In genomic region chr5:33743089-33743488, GRCh38 we compare ENCODE assay signal across 20 cellular contexts.
A peak's percentile ranks its signal among the peaks of the same experiment; 100 is the strongest.
DNase-seq lines count a peak whose midpoint lies in the region; ATAC-seq and TF ChIP-seq lines count a peak whose summit lies in the region.
"Had no signal": no experiment of that assay in that cellular context is flagged by ENCODE, and none has a peak within 500 bp of the region (broad histone marks: within the 10 kb centered on the region; RNA-seq: fewer than 3 reads in every experiment).

No MANE protein-coding gene starts in this region.

- 0 out of 2 replicates have a peak, but pooled peaks cover 3% of the 10 kb centered on the region for H3K79me2 ChIP-seq in GM23338 (replicated peaks; ENCODE audit: insufficient read depth)

- DNase-seq in ELF-1 (ENCODE audit: low read depth, low spot score) (peak; percentile 19), GM23338 (ENCODE audit: low spot score) (no peak), astrocyte of the hippocampus (ENCODE audit: low read depth, low spot score) (peak; percentile 32), coronary artery (ENCODE audit: low spot score) (no peak), ovary (no peak), hippocampal formation (lab: John Stamatoyannopoulos, UW) (no peak)
- DNase-seq: CD4-positive, alpha-beta T cell; COR-L47; DMS79; MG63; NCI-H1417; NCI-H1694 treated with DMSO at 0.1 percent for 48 hours; NCI-H2081 treated with DMSO at 0.1 percent for 48 hours; NCI-H510A treated with DMSO at 0.1 percent for 48 hours; NCI-H748 treated with DMSO at 0.1 percent for 48 hours had no signal

- H3K36me3 ChIP-seq in GM23338 (ENCODE audit: insufficient read depth), result no peaks in the 10 kb centered on the region
- no peaks in the 10 kb centered on the region for H3K36me3 ChIP-seq in ovary
- H3K36me3 ChIP-seq: BLaER1, HAP-1, MG63 had no signal

- no peak overlapping the region for H3K4me3 Mint-ChIP-seq in GM23338
- H3K4me3 Mint-ChIP-seq in nephron, result no peak overlapping the region
- H3K4me3 Mint-ChIP-seq: CD4-positive, alpha-beta T cell had no signal

- peaks cover 18% of the 10 kb centered on the region for H3K4me1 Mint-ChIP-seq in GM23338
- peaks cover 12% of the 10 kb centered on the region for H3K4me1 Mint-ChIP-seq in nephron

- ATAC-seq in GM23338, result no peak
- ATAC-seq: K562, Panc1 had no signal

- no peaks in the 10 kb centered on the region for H3F3A ChIP-seq in GM23338 (replicated peaks; ENCODE audit: low read depth)

- WGBS in ovary, 3 donors, result 43 to 68% (median 58%) methylated on average over 3 of the region's 3 CpGs

- no peak overlapping the region for H2AFZ ChIP-seq in GM23338

- no peaks in the 10 kb centered on the region for H3K9me2 ChIP-seq in GM23338 (ENCODE audit: insufficient read depth)

- no peak overlapping the region for H3K4me3 ChIP-seq in GM23338
- no peak overlapping the region for H3K4me3 ChIP-seq in coronary artery
- no peak overlapping the region for H3K4me3 ChIP-seq in ovary
- H3K4me3 ChIP-seq: BLaER1, HAP-1, K562, MG63 had no signal

- H3K9me3 Mint-ChIP-seq in GM23338, result no peaks in the 10 kb centered on the region
- no peaks in the 10 kb centered on the region for H3K9me3 Mint-ChIP-seq in nephron
- H3K9me3 Mint-ChIP-seq: CD4-positive, alpha-beta T cell had no signal

- H3K4me1 ChIP-seq in GM23338 (ENCODE audit: insufficient read depth) (peaks cover 14% of the 10 kb centered on the region), ovary (ENCODE audit: insufficient read depth) (no peaks in the 10 kb centered on the region)
- H3K4me1 ChIP-seq: BLaER1, HAP-1 had no signal

- TF ChIP-seq EP300 in ovary (IDR thresholded peaks at IDR 0.05), result no peak

- TF ChIP-seq POLR2A in ovary (IDR thresholded peaks at IDR 0.05), result no peak

- H3K27me3 ChIP-seq in GM23338 (ENCODE audit: insufficient read depth) (no peaks in the 10 kb centered on the region), ovary (no peaks in the 10 kb centered on the region)
- H3K27me3 ChIP-seq: BLaER1, MG63 had no signal

- H3K27me3 Mint-ChIP-seq in GM23338 (ENCODE audit: insufficient read depth, low read depth, poor library complexity), result peaks cover 4% of the 10 kb centered on the region
- no peaks in the 10 kb centered on the region for H3K27me3 Mint-ChIP-seq in nephron (ENCODE audit: low read depth)
- H3K27me3 Mint-ChIP-seq: CD4-positive, alpha-beta T cell had no signal

- H3K27ac Mint-ChIP-seq in GM23338 (peak overlapping the region; percentile 32; the same call in 1 of the 2 replicates), nephron (peak overlapping the region; percentile 17 to 73 (median 32))
- H3K27ac Mint-ChIP-seq: CD4-positive, alpha-beta T cell had no signal

- H3K36me3 Mint-ChIP-seq in GM23338 (ENCODE audit: low read depth), result no peaks in the 10 kb centered on the region
- H3K36me3 Mint-ChIP-seq in nephron (ENCODE audit: low read depth), result no peaks in the 10 kb centered on the region

- H3K27ac ChIP-seq in GM23338 (ENCODE audit: low read depth) (no peak overlapping the region), coronary artery (no peak overlapping the region), ovary (no peak overlapping the region)
- H3K27ac ChIP-seq: BLaER1 had no signal

- H3K9me3 ChIP-seq in ovary, result no peaks in the 10 kb centered on the region
- H3K9me3 ChIP-seq: BLaER1, HAP-1, MG63 had no signal

- TF ChIP-seq CTCF in GM23338 (conservative IDR thresholded peaks at IDR 0.05; ENCODE audit: low read depth in 2 of 2) (no peak), nephron (IDR thresholded peaks at IDR 0.05; ENCODE audit: unreplicated experiment in 3 of 3) (no peak), coronary artery (IDR thresholded peaks at IDR 0.05) (no peak), ovary (IDR thresholded peaks at IDR 0.05) (no peak)

- no peak overlapping the region for H3K4me2 ChIP-seq in GM23338
- H3K4me2 ChIP-seq: BLaER1 had no signal

- intact Hi-C loops in ovary (cut with DNase I), result no loop called here

- H4K20me1 ChIP-seq in GM23338 (replicated peaks; ENCODE audit: insufficient read depth), result no peaks in the 10 kb centered on the region
- H4K20me1 ChIP-seq: BLaER1 had no signal

TF ChIP-seq in GM23338, 12 proteins besides CTCF, POLR2A, EP300 and RAD21:
- TF ChIP-seq JUNB (IDR thresholded peaks at IDR 0.05; ENCODE audit: unreplicated experiment), result no peak
- TF ChIP-seq REST (IDR thresholded peaks at IDR 0.05; ENCODE audit: unreplicated experiment), result no peak
- TF ChIP-seq EZH2phosphoT487 (IDR thresholded peaks at IDR 0.05; ENCODE audit: unreplicated experiment), result no peak
- TF ChIP-seq EZH2 (IDR thresholded peaks at IDR 0.05; ENCODE audit: low read depth, unreplicated experiment), result no peak
- TF ChIP-seq CREB1 (CRISPR knock-in tag; IDR thresholded peaks at IDR 0.05; ENCODE audit: low read depth), result no peak

Comparison
In these comparisons a context has a peak if more than half of its experiments do, and no peak if none do; other contexts are left out.
1. DNase-seq: peak in ELF-1 (single experiment) and astrocyte of the hippocampus (single experiment); none in GM23338 (single experiment), coronary artery (single experiment), ovary (0 of 5) and hippocampal formation (0 of 2).